In the genomic region with DNA sequence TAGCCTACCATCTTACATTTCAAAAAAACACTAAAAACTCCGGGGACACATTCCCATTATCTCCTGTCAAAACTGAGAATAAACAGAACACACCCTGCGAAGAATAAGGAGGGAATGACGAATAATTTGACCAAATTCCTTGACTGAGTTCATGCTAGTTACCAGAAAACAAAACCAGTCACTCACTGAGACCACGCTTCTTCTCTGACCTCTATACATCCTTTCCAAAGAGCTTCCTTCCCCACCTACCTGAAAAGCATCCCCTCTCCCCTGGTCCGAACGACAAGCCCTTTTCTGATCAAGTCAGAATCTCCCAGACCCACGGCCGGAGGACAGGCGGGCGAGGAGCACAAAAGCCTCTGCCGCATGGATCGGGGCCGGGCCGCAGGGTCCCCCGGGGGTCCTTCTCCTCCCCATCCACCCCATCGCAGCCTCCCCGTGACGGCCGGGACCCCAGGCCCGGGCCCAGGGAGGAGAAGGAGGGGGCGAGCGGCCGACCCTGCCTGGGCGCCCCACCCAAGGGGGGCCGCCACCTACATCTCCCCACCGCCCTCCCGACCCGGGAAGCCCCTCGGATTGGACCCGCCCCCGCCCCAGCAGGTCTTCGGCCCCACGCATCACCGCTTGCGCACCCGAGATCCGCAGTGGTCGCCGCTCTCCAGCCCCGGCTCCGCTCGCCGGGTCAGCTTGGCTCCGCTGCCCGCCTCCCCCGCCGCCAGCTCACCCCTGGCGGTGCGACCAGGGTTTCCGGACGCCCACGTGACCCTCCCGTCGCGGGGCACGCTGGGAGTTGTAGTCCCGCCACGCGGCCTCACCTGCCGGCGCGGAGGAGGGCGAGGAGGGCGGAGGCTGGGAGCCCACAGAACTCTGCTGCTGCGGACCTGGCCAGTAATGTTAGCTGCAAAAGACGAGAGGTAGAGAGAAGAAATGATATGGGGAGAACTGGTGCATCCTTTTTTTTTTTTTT, we compare ENCODE assay signal across 8 cellular contexts. TPM values are rescaled to one million over a fixed set of nuclear protein-coding genes. Genes with fewer than 3 reads are reported as not detected.
DNase-seq lines count a peak whose midpoint lies in the region; ATAC-seq and TF ChIP-seq lines count a peak whose summit lies in the region.

A gene with protein sequence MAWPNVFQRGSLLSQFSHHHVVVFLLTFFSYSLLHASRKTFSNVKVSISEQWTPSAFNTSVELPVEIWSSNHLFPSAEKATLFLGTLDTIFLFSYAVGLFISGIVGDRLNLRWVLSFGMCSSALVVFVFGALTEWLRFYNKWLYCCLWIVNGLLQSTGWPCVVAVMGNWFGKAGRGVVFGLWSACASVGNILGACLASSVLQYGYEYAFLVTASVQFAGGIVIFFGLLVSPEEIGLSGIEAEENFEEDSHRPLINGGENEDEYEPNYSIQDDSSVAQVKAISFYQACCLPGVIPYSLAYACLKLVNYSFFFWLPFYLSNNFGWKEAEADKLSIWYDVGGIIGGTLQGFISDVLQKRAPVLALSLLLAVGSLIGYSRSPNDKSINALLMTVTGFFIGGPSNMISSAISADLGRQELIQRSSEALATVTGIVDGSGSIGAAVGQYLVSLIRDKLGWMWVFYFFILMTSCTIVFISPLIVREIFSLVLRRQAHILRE (minus strand): TSS at position 747 of the 967 bp plus-strand sequence. CDS start 16,004 bp downstream, outside the sequence.

- no peak within 1 kb of the TSS for H2BK120ac ChIP-seq in IMR-90 (ENCODE audit: low read depth, low read length)

- TF ChIP-seq POLR2A in IMR-90 (IDR thresholded peaks at IDR 0.05; ENCODE audit: low read depth, low read length) = peak; percentile 80

- intact Hi-C loops in IMR-90 (cut with micrococcal nuclease) (no loop called here), natural killer cell (cut with micrococcal nuclease) (no loop called here)
- intact Hi-C loops in activated T-helper 2 cell treated with anti-CD3 and anti-CD28 coated beads, Interferon-gamma antibody, Interleukin-2, Interleukin-4, amounts not matched to agents 10 μg/mL and 5 μg/mL and 100 μg/mL, durations not matched to agents 14 hours and 24 hours and 36 hours (cut with micrococcal nuclease) = loop anchor here (10.0 kb wide), 1 partner anchor 1157 kb away; a partner anchor contains a TSS

- TF ChIP-seq CTCF in IMR-90 (conservative IDR thresholded peaks at IDR 0.05; ENCODE audit: low read depth, low read length) (0 out of 2 replicates have a peak, but pooled peaks have one; percentile 14), fibroblast of mammary gland (conservative IDR thresholded peaks at IDR 0.05; ENCODE audit: control insufficient read depth, insufficient read depth, low read depth, low read length) (no peak), natural killer cell (IDR thresholded peaks at IDR 0.05) (no peak)

- peak within 1 kb of the TSS; percentile 49; the same call in 1 of the 2 replicates for H2AK5ac ChIP-seq in IMR-90 (ENCODE audit: low read depth, low read length)

- H3K4me1 Mint-ChIP-seq in activated T-helper 2 cell treated with anti-CD3 and anti-CD28 coated beads, Interferon-gamma antibody, Interleukin-2, Interleukin-4, amounts not matched to agents 10 μg/mL and 5 μg/mL and 100 μg/mL, durations not matched to agents 14 hours and 24 hours and 36 hours (ENCODE audit: low read depth) = peaks cover 36% of the 10 kb centered on the region
- H3K4me1 Mint-ChIP-seq in natural killer cell = peaks cover 13 to 19% of the 10 kb centered on the region in 2 donors

- POLR2A ChIA-PET in IMR-90 (lab: Charles Lee; ENCODE audit: unreplicated experiment) = interaction anchor here (0.6 kb wide), 2 partner anchors 22 to 105 kb away, joined by 3 to 6 read pairs; no protein-coding TSS in a partner anchor

- peaks cover 30% of the 10 kb centered on the region for H4K20me1 ChIP-seq in IMR-90 (ENCODE audit: insufficient read depth, low read length)

- ATAC-seq in GM21526 (IDR thresholded peaks at IDR 0.05; ENCODE audit: low FRiP score, unreplicated experiment) = peak; percentile 93
- peak; percentile 93 for ATAC-seq in IMR-90 (ENCODE audit: low read depth)
- ATAC-seq in natural killer cell = peak; percentile 96 to 99 (median 97)

- H3K56ac ChIP-seq in IMR-90 (ENCODE audit: extremely low read depth, insufficient read depth, low read length) = peak within 1 kb of the TSS; percentile 11

- H3K36me3 Mint-ChIP-seq in activated T-helper 2 cell treated with anti-CD3 and anti-CD28 coated beads, Interferon-gamma antibody, Interleukin-2, Interleukin-4, amounts not matched to agents 10 μg/mL and 5 μg/mL and 100 μg/mL, durations not matched to agents 14 hours and 24 hours and 36 hours (ENCODE audit: low read depth) = peaks cover 29% of the 10 kb centered on the region
- H3K36me3 Mint-ChIP-seq in natural killer cell = no peaks in the 10 kb centered on the region

- CTCF ChIA-PET in IMR-90 (lab: Yijun Ruan, JAX) = no interaction called here

- WGBS in IMR-90 (ENCODE audit: extremely low coverage in 2 of 2, insufficient read length in 1 of 2), 2 experiments = 0% methylated on average over 10 of the region's 66 CpGs; no CpG with 5 or more reads in 1 of the 2 experiments

- peak within 1 kb of the TSS; percentile 93 for H3K9ac ChIP-seq in IMR-90 (ENCODE audit: low read depth, low read length)

- in situ Hi-C loops in IMR-90 (cut with MboI; ENCODE audit: low sequenced_read_pairs) = no loop called here

- peaks cover 3% of the 10 kb centered on the region; the same call in 1 of the 2 replicates for H3K9me1 ChIP-seq in IMR-90 (ENCODE audit: insufficient read depth, low read length)

- H3K4ac ChIP-seq in IMR-90 (ENCODE audit: low read depth, low read length) = peak within 1 kb of the TSS; percentile 49

- H3K9me3 ChIP-seq in IMR-90 (ENCODE audit: control insufficient read depth, insufficient read depth, low read length) = no peaks in the 10 kb centered on the region

- peak within 1 kb of the TSS; percentile 78 for H2AFZ ChIP-seq in IMR-90 (replicated peaks; ENCODE audit: low read length, poor library complexity)

- H3K9me3 Mint-ChIP-seq in activated T-helper 2 cell treated with anti-CD3 and anti-CD28 coated beads, Interferon-gamma antibody, Interleukin-2, Interleukin-4, amounts not matched to agents 10 μg/mL and 5 μg/mL and 100 μg/mL, durations not matched to agents 14 hours and 24 hours and 36 hours = no peaks in the 10 kb centered on the region
- no peaks in the 10 kb centered on the region for H3K9me3 Mint-ChIP-seq in natural killer cell

- H3K27me3 ChIP-seq in IMR-90 (ENCODE audit: control insufficient read depth, insufficient read depth, low read length) = peaks cover 5% of the 10 kb centered on the region; the same call in 1 of the 2 replicates

- H2AK9ac ChIP-seq in IMR-90 (replicated peaks; ENCODE audit: low read depth, low read length, poor library complexity) = peak within 1 kb of the TSS; percentile 86

- peak within 1 kb of the TSS; percentile 97 for H3K4me2 ChIP-seq in IMR-90 (ENCODE audit: low read depth, low read length)

- H3K27ac Mint-ChIP-seq in activated T-helper 2 cell treated with anti-CD3 and anti-CD28 coated beads, Interferon-gamma antibody, Interleukin-2, Interleukin-4, amounts not matched to agents 10 μg/mL and 5 μg/mL and 100 μg/mL, durations not matched to agents 14 hours and 24 hours and 36 hours = peak within 1 kb of the TSS; percentile 88
- H3K27ac Mint-ChIP-seq in natural killer cell = peak within 1 kb of the TSS; percentile 66 to 88

- no peak within 1 kb of the TSS for H2BK20ac ChIP-seq in IMR-90 (ENCODE audit: low read depth, low read length)

- H4K91ac ChIP-seq in IMR-90 (ENCODE audit: insufficient read depth, low read depth, low read length) = peak within 1 kb of the TSS; percentile 41; the same call in 1 of the 2 replicates

- dilution Hi-C loops in IMR-90 (cut with HindIII; ENCODE audit: low sequenced_read_pairs, unreplicated experiment) = no loop called here

- H3K27me3 Mint-ChIP-seq in activated T-helper 2 cell treated with anti-CD3 and anti-CD28 coated beads, Interferon-gamma antibody, Interleukin-2, Interleukin-4, amounts not matched to agents 10 μg/mL and 5 μg/mL and 100 μg/mL, durations not matched to agents 14 hours and 24 hours and 36 hours (ENCODE audit: low read depth) = no peaks in the 10 kb centered on the region
- H3K27me3 Mint-ChIP-seq in natural killer cell (ENCODE audit: low read depth in 2 of 2) = no peaks in the 10 kb centered on the region

- peak; percentile 2; the same call in 1 of the 2 replicates for TF ChIP-seq RAD21 in IMR-90 (IDR thresholded peaks at IDR 0.05; ENCODE audit: low read length)

- no peaks in the 10 kb centered on the region; the same call in 1 of the 2 replicates for H3K36me3 ChIP-seq in IMR-90 (ENCODE audit: control insufficient read depth, insufficient read depth, low read length)

- BruUV-seq in IMR-90 (replicated peaks; lab: Mats Ljungman, UMichigan) = no TSS peak

- DNase-seq in DMS 273 treated with DMSO at 0.1 percent for 48 hours (lab: John Stamatoyannopoulos, UW) (peak; percentile 33), IMR-90 (peak; percentile 72), RKO (ENCODE audit: low spot score) (peak; percentile 90), fibroblast of mammary gland (ENCODE audit: low read depth) (peak; percentile 86), natural killer cell (peak; percentile 80)
- DNase-seq in activated T-helper 2 cell treated with anti-CD3 and anti-CD28 coated beads, Interferon-gamma antibody, Interleukin-2, Interleukin-4, amounts not matched to agents 10 μg/mL and 5 μg/mL and 100 μg/mL, durations not matched to agents 14 hours and 24 hours and 36 hours (ENCODE audit: low spot score) = peak; percentile 80
- peak; percentile 82 for DNase-seq in stimulated activated naive CD4-positive, alpha-beta T cell treated with Interleukin-2 at 50 U/mL for 16 hours (lab: John Stamatoyannopoulos, UW)

- 0 out of 3 replicates have a peak within 1 kb of the TSS, but pooled peaks have one; percentile 8 for H2BK15ac ChIP-seq in IMR-90 (ENCODE audit: low read depth, low read length)

- H3K18ac ChIP-seq in IMR-90 (ENCODE audit: low read depth, low read length) = peak within 1 kb of the TSS; percentile 8; the same call in 1 of the 2 replicates

- peak within 1 kb of the TSS; percentile 63 for H3K27ac ChIP-seq in IMR-90 (ENCODE audit: insufficient read depth, low read length)

- peaks cover 14 to 36% of the 10 kb centered on the region in 2 experiments for H3K79me1 ChIP-seq in IMR-90 (ENCODE audit: low read depth in 1 of 2, low read length in 2 of 2)

- H3K4me3 Mint-ChIP-seq in activated T-helper 2 cell treated with anti-CD3 and anti-CD28 coated beads, Interferon-gamma antibody, Interleukin-2, Interleukin-4, amounts not matched to agents 10 μg/mL and 5 μg/mL and 100 μg/mL, durations not matched to agents 14 hours and 24 hours and 36 hours (ENCODE audit: low read depth) = peak within 1 kb of the TSS; percentile 86
- peak within 1 kb of the TSS; percentile 90 for H3K4me3 Mint-ChIP-seq in natural killer cell

- peak within 1 kb of the TSS; percentile 75 for H3K14ac ChIP-seq in IMR-90 (replicated peaks; ENCODE audit: low read depth, low read length)

- H4K8ac ChIP-seq in IMR-90 (ENCODE audit: low read depth in 2 of 2, low read length in 2 of 2) = 0 out of 4 replicates have a peak within 1 kb of the TSS, but pooled peaks of 1 of the 2 experiments have one; percentile 18

- peak within 1 kb of the TSS; percentile 63 for H3K23ac ChIP-seq in IMR-90 (ENCODE audit: low read depth, low read length)

- H3K4me1 ChIP-seq in IMR-90 (ENCODE audit: control insufficient read depth, insufficient read depth, low read length) = peaks cover 5% of the 10 kb centered on the region

- H3K4me3 ChIP-seq in IMR-90 (ENCODE audit: insufficient read depth, low read depth, low read length) (peak within 1 kb of the TSS; percentile 99), fibroblast of mammary gland (ENCODE audit: control insufficient read depth, low read depth, low read length) (peak within 1 kb of the TSS; percentile 79)

- H4K5ac ChIP-seq in IMR-90 (ENCODE audit: low read depth, low read length) = peak within 1 kb of the TSS; percentile 72; the same call in 1 of the 2 replicates

- peak within 1 kb of the TSS; percentile 32 for H2BK5ac ChIP-seq in IMR-90 (ENCODE audit: low read depth, low read length, poor library complexity, severe bottlenecking)

RNA-seq across cellular contexts. Expression of the gene that starts here (rescaled TPM):
- 43.2 and 97.2 TPM in 2 replicates for total RNA-seq in IMR-90 (2012; rRNA removed)
- 36.3 and 45.3 TPM in 2 replicates for polyA plus RNA-seq in IMR-90 (2012; rRNA removed)
- polyA plus RNA-seq in IMR-90 (2012; cell fraction: cytosol; rRNA removed) = 11.6 and 26.3 TPM in 2 replicates
- 56.2 and 199 TPM in 2 replicates for polyA plus RNA-seq in IMR-90 (2012; cell fraction: nucleus; rRNA removed; ENCODE audit: low replicate concordance)
- total RNA-seq in activated T-helper 2 cell treated with anti-CD3 and anti-CD28 coated beads, Interferon-gamma antibody, Interleukin-2, Interleukin-4, amounts not matched to agents 10 μg/mL and 5 μg/mL and 100 μg/mL, durations not matched to agents 14 hours and 24 hours and 36 hours = 98.3 and 105 TPM in 2 replicates
- total RNA-seq in natural killer cell = 10 to 100 TPM; 19.1 to 26.4 (median 24.5) TPM

Comparison
In these comparisons a context has a peak if more than half of its experiments do, and no peak if none do; other contexts are left out.
1. Peak in every context shown above with its lines: DNase-seq, ATAC-seq, H3K4me3 ChIP-seq and H3K27ac ChIP-seq.
2. DNase-seq: peak in every context shown above with its lines; median percentile 90 in RKO; 86 in fibroblast of mammary gland; 82 in stimulated activated naive CD4-positive, alpha-beta T cell treated with Interleukin-2 at 50 U/mL for 16 hours; 80 in activated T-helper 2 cell treated with anti-CD3 and anti-CD28 coated beads, Interferon-gamma antibody, Interleukin-2, Interleukin-4, amounts not matched to agents 10 μg/mL and 5 μg/mL and 100 μg/mL, durations not matched to agents 14 hours and 24 hours and 36 hours; 80 in natural killer cell; 72 in IMR-90; 33 in DMS 273 treated with DMSO at 0.1 percent for 48 hours.